In genomic region chr3:10599017-10599416, GRCh38 we compare ENCODE assay signal across 21 cellular contexts.
"Had no signal": no experiment of that assay in that cellular context is flagged by ENCODE, and none has a peak within 500 bp of the region (broad histone marks: within the 10 kb centered on the region; RNA-seq: fewer than 3 reads in every experiment).

No MANE protein-coding gene starts in this region.

- ATAC-seq: foreskin keratinocyte; heart right ventricle; left lung; sciatic nerve; stimulated activated naive CD8-positive, alpha-beta T cell treated with anti-CD3 and anti-CD28 coated beads, Interleukin-15, Interleukin-2, amounts not matched to agents 100 U/mL and 50 U/mL, for 24 hours had no signal

- DNase-seq: activated CD4-positive, alpha-beta memory T cell treated with anti-CD3 and anti-CD28 coated beads for 36 hours; activated CD4-positive, alpha-beta T cell treated with anti-CD3 and anti-CD28 coated beads, Interleukin-2, amount 10 ng/mL, durations not matched to agents 24 days and 14 days; activated CD4-positive, CD25-positive, alpha-beta regulatory T cell treated with anti-CD3 and anti-CD28 coated beads, Interleukin-2, amount 50 U/mL, for 72 hours; activated CD8-positive, alpha-beta memory T cell treated with anti-CD3 and anti-CD28 coated beads, Interleukin-2, amount 50 U/mL, for 48 hours; activated gamma-delta T cell; activated naive CD4-positive, alpha-beta T cell treated with anti-CD3 and anti-CD28 coated beads, Interleukin-2, amount 10 ng/mL, durations not matched to agents 7 days and 5 days; activated naive CD8-positive, alpha-beta T cell treated with anti-CD3 and anti-CD28 coated beads, Interleukin-2, amount 10 ng/mL, durations not matched to agents 7 days and 5 days; activated T-cell treated with anti-CD3 and anti-CD28 coated beads, Interleukin-2, amount 50 U/mL, for 24 hours; central memory CD4-positive, alpha-beta T cell; effector CD4-positive, alpha-beta T cell; foreskin keratinocyte; heart right ventricle; kidney glomerular epithelial cell; left lung; mesendoderm; stimulated activated CD4-positive, alpha-beta T cell treated with anti-CD3 and anti-CD28 coated beads, Interleukin-12 subunit alpha, Interleukin-12 subunit beta, amount 100 ng/mL, for 4 hours; stimulated activated CD4-positive, alpha-beta T cell treated with anti-CD3 and anti-CD28 coated beads, Interleukin-4, amount 100 ng/mL, for 1 hour; stimulated activated naive CD8-positive, alpha-beta T cell treated with anti-CD3 and anti-CD28 coated beads, Interleukin-15, Interleukin-2, amounts not matched to agents 100 U/mL and 50 U/mL, for 24 hours; trophoblast cell; uterus had no signal
